ENCODE assay signal across 8 cellular contexts in genomic region chr19:4375620-4376228, GRCh38. TPM values are rescaled to one million over a fixed set of nuclear protein-coding genes. Genes with fewer than 3 reads are reported as not detected.
DNase-seq lines count a peak whose midpoint lies in the region; ATAC-seq and TF ChIP-seq lines count a peak whose summit lies in the region.

No MANE protein-coding gene starts in this region.

- no peak overlapping the region for H4K91ac ChIP-seq in mesenchymal stem cell (ENCODE audit: low read length)

- H4K8ac ChIP-seq in mesenchymal stem cell (ENCODE audit: low read length), result peak overlapping the region; percentile 42

- no peak overlapping the region for H3K27ac ChIP-seq in brain microvascular endothelial cell
- H3K27ac ChIP-seq in mesenchymal stem cell (ENCODE audit: low read length, poor library complexity, severe bottlenecking), result peak overlapping the region; percentile 86
- peak overlapping the region; percentile 70 to 84 for H3K27ac ChIP-seq in uterus

- H2BK120ac ChIP-seq in mesenchymal stem cell (ENCODE audit: low read depth, low read length), result no peak overlapping the region

- peak; percentile 44 for TF ChIP-seq POLR2A in GM18505 (IDR thresholded peaks at IDR 0.05; ENCODE audit: borderline replicate concordance, extremely low read depth, insufficient read depth, insufficient read length)
- TF ChIP-seq POLR2A in uterus (IDR thresholded peaks at IDR 0.05), result no peak

- TF ChIP-seq CTCF in AG10803 (conservative IDR thresholded peaks at IDR 0.05; ENCODE audit: low read length) (peak; percentile 56), brain microvascular endothelial cell (IDR thresholded peaks at IDR 0.05; ENCODE audit: low read depth, low read length, missing control alignments) (peak; percentile 75), uterus (IDR thresholded peaks at IDR 0.05) (peak in 2 of 4 experiments; percentile 24 to 39)

- H3K4me1 ChIP-seq in mesenchymal stem cell (ENCODE audit: control insufficient read depth, insufficient read depth, low read depth, low read length) (peaks cover 92% of the 10 kb centered on the region), uterus (peaks cover 22 to 33% of the 10 kb centered on the region in 2 donors)

- H3K9ac ChIP-seq in mesenchymal stem cell (ENCODE audit: low read length), result peak overlapping the region; percentile 88

- H2AFZ ChIP-seq in mesenchymal stem cell (ENCODE audit: low read depth, low read length), result no peak overlapping the region

- H3K18ac ChIP-seq in mesenchymal stem cell (ENCODE audit: low read depth in 1 of 2, low read length in 2 of 2), result peak overlapping the region in 1 of 2 experiments; percentile 91

- no peak overlapping the region for H3K23ac ChIP-seq in mesenchymal stem cell (ENCODE audit: low read length in 2 of 2)

- H3K4ac ChIP-seq in mesenchymal stem cell (ENCODE audit: low read depth in 1 of 2, low read length in 2 of 2), result no peak overlapping the region

- no peaks in the 10 kb centered on the region for H3K9me3 ChIP-seq in mesenchymal stem cell (ENCODE audit: control insufficient read depth, low read length)
- no peaks in the 10 kb centered on the region for H3K9me3 ChIP-seq in uterus

- H2BK15ac ChIP-seq in mesenchymal stem cell (ENCODE audit: low read depth, poor library complexity, severe bottlenecking), result no peak overlapping the region

- ATAC-seq in GM18505 (IDR thresholded peaks at IDR 0.05; ENCODE audit: unreplicated experiment), result no peak
- no peak for ATAC-seq in HG03039 (IDR thresholded peaks at IDR 0.05; ENCODE audit: unreplicated experiment)

- H3K79me1 ChIP-seq in mesenchymal stem cell (replicated peaks; ENCODE audit: low read length, poor library complexity, severe bottlenecking), result peaks cover 17% of the 10 kb centered on the region

- H2BK5ac ChIP-seq in mesenchymal stem cell (ENCODE audit: low read depth, low read length, poor library complexity, severe bottlenecking), result no peak overlapping the region

- in situ Hi-C loops in brain microvascular endothelial cell (cut with HindIII; ENCODE audit: low pct_ligation_motif_present, low sequenced_read_pairs), result no loop called here

- no peak overlapping the region for H2BK12ac ChIP-seq in mesenchymal stem cell (ENCODE audit: low read length in 2 of 2)

- H2AK5ac ChIP-seq in mesenchymal stem cell (ENCODE audit: low read length, severe bottlenecking), result peak overlapping the region; percentile 25

- no peaks in the 10 kb centered on the region for H3K27me3 ChIP-seq in brain microvascular endothelial cell (replicated peaks)
- H3K27me3 ChIP-seq in mesenchymal stem cell (ENCODE audit: control insufficient read depth in 1 of 2, insufficient read depth in 1 of 2, low read length in 2 of 2), result no peaks in the 10 kb centered on the region
- no peaks in the 10 kb centered on the region for H3K27me3 ChIP-seq in uterus

- H3K4me3 ChIP-seq in AG10803 (ENCODE audit: low read length) (no peak overlapping the region), brain microvascular endothelial cell (ENCODE audit: low read depth, low read length) (no peak overlapping the region), mesenchymal stem cell (ENCODE audit: insufficient read depth in 1 of 2, low read depth in 1 of 2, low read length in 2 of 2) (peak overlapping the region in 1 of 2 experiments; percentile 46), uterus (no peak overlapping the region)

- H3K36me3 ChIP-seq in brain microvascular endothelial cell (replicated peaks), result peaks cover 8% of the 10 kb centered on the region
- peaks cover 6 to 46% of the 10 kb centered on the region in 2 experiments for H3K36me3 ChIP-seq in mesenchymal stem cell (ENCODE audit: control insufficient read depth in 1 of 2, insufficient read depth in 2 of 2, low read depth in 1 of 2, low read length in 2 of 2)
- H3K36me3 ChIP-seq in uterus, result no peaks in the 10 kb centered on the region

- intact Hi-C loops in uterus (cut with DNase I; ENCODE audit: low total_unique reads), result no loop called here

- WGBS in mesenchymal stem cell, result 60% methylated on average over 13 of the region's 13 CpGs

- H3K14ac ChIP-seq in mesenchymal stem cell (ENCODE audit: low read length in 2 of 2), result no peak overlapping the region

- H3K4me2 ChIP-seq in mesenchymal stem cell (ENCODE audit: low read length, poor library complexity, severe bottlenecking), result no peak overlapping the region

- DNase-seq in AG10803 (ENCODE audit: low read depth) (peak; percentile 68), NCI-H2171 treated with DMSO at 0.1 percent for 48 hours (lab: John Stamatoyannopoulos, UW) (peak; percentile 85), brain microvascular endothelial cell (peak; percentile 59), mesenchymal stem cell (peak; percentile 83), uterus (peak; percentile 52 to 54), AML-193 (lab: John Stamatoyannopoulos, UW) (no peak)

RNA-seq across cellular contexts. Expression of gene SH3GL1, which starts 24.6 kb away (rescaled TPM):
- 108 TPM for polyA plus RNA-seq in mesenchymal stem cell (2013, experiment 1 of 2)
- 106 TPM for polyA plus RNA-seq in mesenchymal stem cell (2013, experiment 2 of 2)
- 10 to 100 TPM; 11.8 to 69.3 (median 29.5) TPM for total RNA-seq in uterus

RNA-seq across cellular contexts. Expression of gene CHAF1A, which starts 26.7 kb away (rescaled TPM):
- 7.6 TPM for polyA plus RNA-seq in mesenchymal stem cell (2013, experiment 1 of 2)
- 6.3 TPM for polyA plus RNA-seq in mesenchymal stem cell (2013, experiment 2 of 2)
- 10 to 100 TPM in 1 of 4 donors, 1 to 10 TPM in 2, under 1 TPM in 1; 0.59 to 12.9 (median 8.0) TPM for total RNA-seq in uterus

RNA-seq across cellular contexts. Expression of gene MPND, which starts 32.4 kb away (rescaled TPM):
- polyA plus RNA-seq in mesenchymal stem cell (2013, experiment 1 of 2), result 6.9 TPM
- 6.1 TPM for polyA plus RNA-seq in mesenchymal stem cell (2013, experiment 2 of 2)
- total RNA-seq in uterus, result 10 to 100 TPM in 1 of 4 donors, 1 to 10 TPM in 1, under 1 TPM in 1, not detected in 1; 0.51 to 13.8 (median 5.8) TPM

RNA-seq across cellular contexts. Expression of gene STAP2, which starts 37.1 kb away (rescaled TPM):
- 2.0 TPM for polyA plus RNA-seq in mesenchymal stem cell (2013, experiment 1 of 2)
- polyA plus RNA-seq in mesenchymal stem cell (2013, experiment 2 of 2), result 2.5 TPM
- 1 to 10 TPM in 3 of 4 donors, under 1 TPM in 1; 0.29 to 9.4 (median 6.2) TPM for total RNA-seq in uterus

Comparison
In these comparisons a context has a peak if more than half of its experiments do, and no peak if none do; other contexts are left out.
1. DNase-seq: peak in AG10803 (single experiment), NCI-H2171 treated with DMSO at 0.1 percent for 48 hours (single experiment), brain microvascular endothelial cell (single experiment), mesenchymal stem cell (single experiment) and uterus (2 of 2); none in AML-193 (0 of 2).